8 cellular contexts compared by ENCODE assay signal in the genomic region with DNA sequence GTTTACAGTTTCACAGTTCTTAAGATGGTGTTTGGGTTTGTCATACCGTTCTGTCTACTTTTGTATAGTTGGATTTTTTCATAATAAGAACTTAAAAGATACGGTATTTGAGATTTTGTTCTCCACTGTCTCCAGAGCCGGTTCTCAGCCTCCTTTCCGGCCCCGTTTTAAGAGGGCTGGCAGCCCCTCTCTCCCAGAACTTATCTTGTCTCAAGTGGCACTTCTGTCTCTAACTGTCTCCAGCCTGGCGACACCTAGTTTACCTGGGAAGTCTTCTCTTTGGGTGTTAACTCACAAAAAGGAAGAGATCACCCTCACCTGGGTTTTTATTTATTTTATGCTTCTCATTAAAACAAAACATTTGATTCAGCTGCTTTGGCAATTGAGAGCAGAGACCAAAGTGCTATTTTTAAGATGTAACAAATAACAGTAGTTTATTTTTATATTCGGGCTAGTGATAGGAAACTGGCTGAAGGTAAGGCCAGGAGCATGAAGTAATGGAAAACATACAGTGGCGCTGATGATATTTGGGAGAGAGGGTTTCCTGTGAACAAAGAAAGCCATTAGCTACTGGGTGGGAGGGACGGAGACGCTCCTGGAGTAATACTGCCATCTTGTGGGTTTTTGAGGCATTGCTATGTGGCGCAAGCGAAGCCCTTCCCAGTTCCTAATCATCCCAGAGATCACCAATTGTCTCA. TPM values are rescaled to one million over a fixed set of nuclear protein-coding genes. Genes with fewer than 3 reads are reported as not detected.
A peak's percentile ranks its signal among the peaks of the same experiment; 100 is the strongest.
DNase-seq lines count a peak whose midpoint lies in the region; ATAC-seq and TF ChIP-seq lines count a peak whose summit lies in the region.

No MANE protein-coding gene starts in this region.

- no TSS peak for BruUV-seq in OCI-LY7 (replicated peaks; lab: Mats Ljungman, UMichigan)

- H3K36me3 ChIP-seq in HUES64 (ENCODE audit: insufficient read depth, low read length) (no peaks in the 10 kb centered on the region), OCI-LY7 (ENCODE audit: insufficient read depth, low read length) (no peaks in the 10 kb centered on the region), fibroblast of lung (ENCODE audit: control insufficient read depth, insufficient read depth, low read length) (no peaks in the 10 kb centered on the region), stomach (peaks cover 0 to 11% (median 7%) of the 10 kb centered on the region in 4 donors)

- H3K4me3 ChIP-seq in HUES64 (ENCODE audit: low read length) (no peak overlapping the region), OCI-LY7 (ENCODE audit: low read depth, low read length, poor library complexity, severe bottlenecking) (peak overlapping the region; percentile 41), fibroblast of lung (replicated peaks in 1 of 4; ENCODE audit: control extremely low read depth in 1 of 4, insufficient read depth in 1 of 4, low read depth in 3 of 4, low read length in 4 of 4) (peak overlapping the region in 2 of 4 experiments; percentile 45 to 59), stomach (peak overlapping the region in 2 of 4 donors; percentile 6 to 17)

- H3K4me1 Mint-ChIP-seq in nephron progenitor cell: peaks cover 17% of the 10 kb centered on the region

- peak overlapping the region; percentile 17 for H3K27ac Mint-ChIP-seq in nephron progenitor cell

- H3K9me3 ChIP-seq in HUES64 (ENCODE audit: insufficient read depth, low read depth, low read length) (no peaks in the 10 kb centered on the region), OCI-LY7 (ENCODE audit: low read length) (no peaks in the 10 kb centered on the region), fibroblast of lung (ENCODE audit: control insufficient read depth, insufficient read depth, low read depth, low read length) (no peaks in the 10 kb centered on the region), stomach (no peaks in the 10 kb centered on the region)

- H3K9ac ChIP-seq in HUES64 (ENCODE audit: low read depth, low read length) (peak overlapping the region; percentile 39), fibroblast of lung (ENCODE audit: insufficient read depth, low read length) (no peak overlapping the region)

- peaks cover 6% of the 10 kb centered on the region for H3K27me3 Mint-ChIP-seq in nephron progenitor cell (ENCODE audit: low read depth, poor library complexity)

- ATAC-seq in GM21447 (IDR thresholded peaks at IDR 0.05; ENCODE audit: unreplicated experiment): peak; percentile 85

- no peak overlapping the region for H3K27ac ChIP-seq in HUES64 (ENCODE audit: low read depth, low read length)
- no peak overlapping the region for H3K27ac ChIP-seq in OCI-LY7 (ENCODE audit: low read depth, low read length, poor library complexity, severe bottlenecking)
- no peak overlapping the region for H3K27ac ChIP-seq in fibroblast of lung (ENCODE audit: insufficient read depth, low read length)
- H3K27ac ChIP-seq in stomach: peak overlapping the region in 2 of 5 donors; percentile 13 to 60

- no peaks in the 10 kb centered on the region for H3K36me3 Mint-ChIP-seq in nephron progenitor cell (ENCODE audit: low read depth)

- no peaks in the 10 kb centered on the region for H3K9me2 ChIP-seq in OCI-LY7 (ENCODE audit: insufficient read depth, low read length)

- H3K79me2 ChIP-seq in OCI-LY7 (ENCODE audit: insufficient read depth, low read depth, low read length) (no peaks in the 10 kb centered on the region), fibroblast of lung (ENCODE audit: control insufficient read depth, insufficient read depth, low read length) (no peaks in the 10 kb centered on the region)

- TF ChIP-seq CTCF in OCI-LY7 (conservative IDR thresholded peaks at IDR 0.05; ENCODE audit: low read length) (peak; percentile 96), fibroblast of lung (conservative IDR thresholded peaks at IDR 0.05 in 1 of 2, IDR thresholded peaks at IDR 0.05 in 1 of 2; ENCODE audit: low read depth in 1 of 2, low read length in 2 of 2) (peak; percentile 95 to 99), nephron progenitor cell (IDR thresholded peaks at IDR 0.05) (peak; percentile 97), stomach (IDR thresholded peaks at IDR 0.05) (peak in 5 of 7 experiments; percentile 85 to 98 (median 97))

- H3K4me3 Mint-ChIP-seq in nephron progenitor cell: peak overlapping the region; percentile 12

- H4K20me1 ChIP-seq in OCI-LY7 (ENCODE audit: insufficient read depth, low read length) (no peaks in the 10 kb centered on the region), fibroblast of lung (ENCODE audit: control insufficient read depth, extremely low read depth, insufficient read depth, low read length) (no peaks in the 10 kb centered on the region)

- TF ChIP-seq POLR2A in stomach (IDR thresholded peaks at IDR 0.05): no peak

- TF ChIP-seq EP300 in stomach (IDR thresholded peaks at IDR 0.05): no peak

- H3K27me3 ChIP-seq in HUES64 (ENCODE audit: insufficient read depth, low read length) (no peaks in the 10 kb centered on the region), fibroblast of lung (ENCODE audit: control insufficient read depth, insufficient read depth, low read length) (no peaks in the 10 kb centered on the region), stomach (no peaks in the 10 kb centered on the region)

- POLR2A ChIA-PET in OCI-LY7 (lab: Charles Lee): interaction anchor here (0.5 to 1.6 kb wide), 5 partner anchors 11 to 371 kb away, joined by 3 to 8 read pairs (median 5); no protein-coding TSS in a partner anchor

- DNase-seq in DMS53 treated with DMSO at 0.1 percent for 48 hours (lab: John Stamatoyannopoulos, UW; ENCODE audit: unreplicated experiment) (peak; percentile 66), OCI-LY7 (ENCODE audit: low spot score) (peak; percentile 68), fibroblast of lung (ENCODE audit: low read depth in 2 of 2) (peak; percentile 69 to 83), nephron progenitor cell (peak; percentile 79), stomach (peak; percentile 68)
- DNase-seq in activated T-cell treated with anti-CD3 and anti-CD28 coated beads, Interleukin-2, amount 50 U/mL, for 1 hour: peak; percentile 60

- intact Hi-C loops in OCI-LY7 (cut with micrococcal nuclease; ENCODE audit: unreplicated experiment): loop anchor here (1.0 to 5.0 kb wide), 6 partner anchors 77 to 1202 kb away; a partner anchor contains a TSS
- intact Hi-C loops in stomach (cut with DNase I; ENCODE audit: low total_unique reads): no loop called here

- H3K9me3 Mint-ChIP-seq in nephron progenitor cell: no peaks in the 10 kb centered on the region

- 39% methylated on average over 12 of the region's 12 CpGs for WGBS in HUES64
- 28 to 34% (median 30%) methylated on average over 12 of the region's 12 CpGs for WGBS in stomach, 5 donors

- H3K4me1 ChIP-seq in HUES64 (ENCODE audit: insufficient read depth, low read length) (peaks cover 21% of the 10 kb centered on the region), OCI-LY7 (ENCODE audit: insufficient read depth, low read length, poor library complexity, severe bottlenecking) (peaks cover 4% of the 10 kb centered on the region), fibroblast of lung (ENCODE audit: control insufficient read depth, extremely low read depth, insufficient read depth, low read length) (no peaks in the 10 kb centered on the region), stomach (peaks cover 0 to 12% (median 6%) of the 10 kb centered on the region in 4 donors)

- peak overlapping the region; percentile 59; the same call in 1 of the 2 replicates for H2AFZ ChIP-seq in OCI-LY7 (ENCODE audit: low read length)
- peak overlapping the region; percentile 46 for H2AFZ ChIP-seq in fibroblast of lung (ENCODE audit: low read length)

- H3K4me2 ChIP-seq in OCI-LY7 (ENCODE audit: low read length) (peak overlapping the region; percentile 61), fibroblast of lung (ENCODE audit: extremely low read depth, insufficient read depth, low read length) (peak overlapping the region; percentile 51)

- CTCF ChIA-PET in OCI-LY7 (lab: Charles Lee; ENCODE audit: unreplicated experiment): interaction anchor here (1.2 kb wide), 1 partner anchor 408 kb away, joined by 7 read pairs; a partner anchor contains a TSS

RNA-seq across cellular contexts. Expression of a gene that starts 48.3 kb away (rescaled TPM):
- polyA plus RNA-seq in HUES64 (2013, experiment 1 of 2): 5.1 TPM
- polyA plus RNA-seq in HUES64 (2013, experiment 2 of 2): 5.3 TPM
- 1.4 and 1.6 TPM in 2 replicates for total RNA-seq in OCI-LY7 (2014; rRNA removed; shearing (Covaris generic))
- total RNA-seq in OCI-LY7 (2022) (1.8 and 2.7 TPM in 2 replicates), fibroblast of lung (2.6 and 4.5 TPM in 2 replicates), stomach (10 to 100 TPM in 4 of 5 donors, not detected in 1; 20.5 to 54.3 (median 37.8) TPM)
- polyA plus RNA-seq in fibroblast of lung (1.2 and 1.5 TPM in 2 replicates), stomach (1 to 10 TPM in 2 of 3 donors, under 1 TPM in 1; 0.23 to 7.8 (median 4.5) TPM)
- 0.34 and 0.48 TPM in 2 replicates for polyA plus RNA-seq in fibroblast of lung (2012)
- 2.7 and 4.2 TPM in 2 replicates for polyA minus RNA-seq in fibroblast of lung (ENCODE audit: low replicate concordance)
